In genomic region chr3:150639262-150639661, GRCh38 we compare ENCODE assay signal across 27 cellular contexts. TPM values are rescaled to one million over a fixed set of nuclear protein-coding genes. Genes with fewer than 3 reads are reported as not detected.
DNase-seq lines count a peak whose midpoint lies in the region; ATAC-seq, FAIRE-seq and TF ChIP-seq lines count a peak whose summit lies in the region.
"Had no signal": no experiment of that assay in that cellular context is flagged by ENCODE, and none has a peak within 500 bp of the region (broad histone marks: within the 10 kb centered on the region; RNA-seq: fewer than 3 reads in every experiment).

No MANE protein-coding gene starts in this region.

- no peaks in the 10 kb centered on the region for H3K9me3 ChIP-seq in K562 (replicated peaks; ENCODE audit: control insufficient read depth, insufficient read depth, low read depth, low read length)
- H3K9me3 ChIP-seq: heart right ventricle, lower lobe of right lung, upper lobe of right lung had no signal

- H3K36me3 Mint-ChIP-seq in immature natural killer cell: peaks cover 0 to under 1% (median 0%) of the 10 kb centered on the region in 3 donors
- no peaks in the 10 kb centered on the region for H3K36me3 Mint-ChIP-seq in activated T-helper 17 cell treated with anti-CD3 and anti-CD28 coated beads, Interleukin-2, amount 50 U/mL, for 72 hours (ENCODE audit: low read depth)
- H3K36me3 Mint-ChIP-seq: stimulated activated memory B cell treated with anti-CD40 and anti-IgM and Interleukin-4, amounts not matched to agents 10 μg/mL and 1 μg/mL and 100 μg/mL, for 72 hours had no signal

- intact Hi-C loops in K562 (cut with micrococcal nuclease): no loop called here

- H4K20me1 ChIP-seq in K562 (replicated peaks; ENCODE audit: control insufficient read depth, insufficient read depth, low read length): no peaks in the 10 kb centered on the region

- no peak overlapping the region for H3K4me2 ChIP-seq in K562 (ENCODE audit: insufficient read depth, low read length)

- H3K27me3 Mint-ChIP-seq in immature natural killer cell (ENCODE audit: low read depth in 3 of 3): peaks cover 0 to 7% (median 2%) of the 10 kb centered on the region in 3 donors
- no peaks in the 10 kb centered on the region for H3K27me3 Mint-ChIP-seq in activated T-helper 17 cell treated with anti-CD3 and anti-CD28 coated beads, Interleukin-2, amount 50 U/mL, for 72 hours
- H3K27me3 Mint-ChIP-seq: stimulated activated memory B cell treated with anti-CD40 and anti-IgM and Interleukin-4, amounts not matched to agents 10 μg/mL and 1 μg/mL and 100 μg/mL, for 72 hours had no signal

- no peaks in the 10 kb centered on the region for H3K27me3 ChIP-seq in K562 (ENCODE audit: control insufficient read depth in 2 of 2, insufficient read depth in 2 of 2, low read length in 2 of 2)
- H3K27me3 ChIP-seq: heart right ventricle, upper lobe of right lung had no signal

- TF ChIP-seq CTCF in K562 (IDR thresholded peaks at IDR 0.05 in 2 of 3, conservative IDR thresholded peaks at IDR 0.05 in 1 of 3; ENCODE audit: insufficient read depth in 2 of 3, low read depth in 1 of 3, low read length in 3 of 3): no peak

- no peak overlapping the region for H3K27ac ChIP-seq in K562 (ENCODE audit: extremely low read depth, low read depth, low read length)
- H3K27ac ChIP-seq: heart right ventricle, lower lobe of right lung, upper lobe of right lung had no signal

- H2AFZ ChIP-seq in K562 (ENCODE audit: low read depth, low read length): no peak overlapping the region

- no peak overlapping the region for H3K4me3 Mint-ChIP-seq in immature natural killer cell
- H3K4me3 Mint-ChIP-seq in activated T-helper 17 cell treated with anti-CD3 and anti-CD28 coated beads, Interleukin-2, amount 50 U/mL, for 72 hours: no peak overlapping the region
- H3K4me3 Mint-ChIP-seq: activated naive CD8-positive, alpha-beta T cell treated with anti-CD3 and anti-CD28 coated beads, Interleukin-2, amount 50 U/mL, for 24 hours; neural crest cell; stimulated activated memory B cell treated with anti-CD40 and anti-IgM and Interleukin-4, amounts not matched to agents 10 μg/mL and 1 μg/mL and 100 μg/mL, for 72 hours had no signal

- H3K4me3 ChIP-seq in K562: no peak overlapping the region
- H3K4me3 ChIP-seq: heart right ventricle, lower lobe of right lung, upper lobe of right lung had no signal

- BruUV-seq in K562 (replicated peaks; lab: Mats Ljungman, UMichigan): no TSS peak

- no peak for FAIRE-seq in K562 (lab: Jason Lieb, UNC)
- FAIRE-seq: endothelial cell of umbilical vein had no signal

- H3K9me1 ChIP-seq in K562 (ENCODE audit: control insufficient read depth, insufficient read depth, low read length): no peaks in the 10 kb centered on the region

- no peak for TF ChIP-seq RAD21 in K562 (CRISPR knock-in tag; conservative IDR thresholded peaks at IDR 0.05 in 1 of 2, IDR thresholded peaks at IDR 0.05 in 1 of 2)

- no peak for TF ChIP-seq EP300 in K562 (IDR thresholded peaks at IDR 0.05; ENCODE audit: low read length)

- no peaks in the 10 kb centered on the region for H3K79me2 ChIP-seq in K562 (ENCODE audit: control insufficient read depth, insufficient read depth, low read length)

- ATAC-seq in K562 (no peak), HG02678 (IDR thresholded peaks at IDR 0.05; ENCODE audit: unreplicated experiment) (no peak)
- ATAC-seq in activated T-helper 17 cell treated with anti-CD3 and anti-CD28 coated beads, Interleukin-2, amount 50 U/mL, for 72 hours (replicated peaks): no peak
- ATAC-seq: activated naive CD8-positive, alpha-beta T cell treated with anti-CD3 and anti-CD28 coated beads, Interleukin-2, amount 50 U/mL, for 24 hours; heart right ventricle; lower lobe of right lung; right cardiac atrium; stimulated activated memory B cell treated with anti-CD40 and anti-IgM and Interleukin-4, amounts not matched to agents 10 μg/mL and 1 μg/mL and 100 μg/mL, for 72 hours; upper lobe of right lung had no signal

- no peaks in the 10 kb centered on the region for H3K36me3 ChIP-seq in K562 (ENCODE audit: control insufficient read depth, insufficient read depth, low read length)
- H3K36me3 ChIP-seq: heart right ventricle, lower lobe of right lung, upper lobe of right lung had no signal

- POLR2A ChIA-PET in K562 (lab: Yijun Ruan, JAX): no interaction called here

- in situ Hi-C loops in K562 (cut with MboI): no loop called here

- no peak overlapping the region for H3K9ac ChIP-seq in K562 (ENCODE audit: insufficient read depth in 1 of 2, low read depth in 2 of 2, low read length in 2 of 2)

- no peaks in the 10 kb centered on the region for H3K9me3 Mint-ChIP-seq in immature natural killer cell
- H3K9me3 Mint-ChIP-seq in activated T-helper 17 cell treated with anti-CD3 and anti-CD28 coated beads, Interleukin-2, amount 50 U/mL, for 72 hours: no peaks in the 10 kb centered on the region
- H3K9me3 Mint-ChIP-seq: activated naive CD8-positive, alpha-beta T cell treated with anti-CD3 and anti-CD28 coated beads, Interleukin-2, amount 50 U/mL, for 24 hours; neural crest cell; stimulated activated memory B cell treated with anti-CD40 and anti-IgM and Interleukin-4, amounts not matched to agents 10 μg/mL and 1 μg/mL and 100 μg/mL, for 72 hours had no signal

- WGBS in K562 (ENCODE audit: insufficient coverage, low coverage, missing lambda C conversion rate): 54% methylated on average over 5 of the region's 5 CpGs

- H3K27ac Mint-ChIP-seq in immature natural killer cell: peak overlapping the region; percentile 35 to 87 (median 64)
- H3K27ac Mint-ChIP-seq in activated T-helper 17 cell treated with anti-CD3 and anti-CD28 coated beads, Interleukin-2, amount 50 U/mL, for 72 hours: no peak overlapping the region
- H3K27ac Mint-ChIP-seq: activated naive CD8-positive, alpha-beta T cell treated with anti-CD3 and anti-CD28 coated beads, Interleukin-2, amount 50 U/mL, for 24 hours; stimulated activated memory B cell treated with anti-CD40 and anti-IgM and Interleukin-4, amounts not matched to agents 10 μg/mL and 1 μg/mL and 100 μg/mL, for 72 hours had no signal

- CTCF ChIA-PET in K562 (lab: Yijun Ruan, JAX; ENCODE audit: low intra/inter-chr PET ratio): no interaction called here

- H3K4me1 Mint-ChIP-seq in immature natural killer cell: peaks cover 40 to 43% of the 10 kb centered on the region in 2 donors
- peaks cover 11% of the 10 kb centered on the region for H3K4me1 Mint-ChIP-seq in activated T-helper 17 cell treated with anti-CD3 and anti-CD28 coated beads, Interleukin-2, amount 50 U/mL, for 72 hours

- H3K4me1 ChIP-seq in K562 (replicated peaks in 1 of 2; ENCODE audit: control insufficient read depth in 2 of 2, insufficient read depth in 2 of 2, low read length in 2 of 2): peaks cover 0 to 12% of the 10 kb centered on the region in 2 experiments; a peak in 2 of 5 replicates
- H3K4me1 ChIP-seq: lower lobe of right lung, upper lobe of right lung had no signal

- TF ChIP-seq POLR2A in K562 (conservative IDR thresholded peaks at IDR 0.05): no peak

- peak; percentile 21 for DNase-seq in EH (ENCODE audit: low read depth)
- DNase-seq in HT1080 (ENCODE audit: low read depth): peak; percentile 51
- DNase-seq in K562 (ENCODE audit: extremely low read depth in 1 of 4, low spot score in 3 of 4): no peak
- DNase-seq in immature natural killer cell: no peak
- no peak for DNase-seq in activated CD4-positive, CD25-positive, alpha-beta regulatory T cell (lab: John Stamatoyannopoulos, UW)
- DNase-seq in nucleus accumbens (lab: John Stamatoyannopoulos, UW): no peak
- DNase-seq: activated CD4-positive, alpha-beta T cell treated with anti-CD3 and anti-CD28 coated beads for 4 hours; activated gamma-delta T cell treated with Interleukin-2 at 50 U/mL for 16 hours; activated naive CD8-positive, alpha-beta T cell treated with anti-CD3 and anti-CD28 coated beads, Interleukin-2, amount 50 U/mL, for 24 hours; activated T-cell treated with anti-CD3 and anti-CD28 coated beads, Interleukin-2, amount 50 U/mL, for 1 hour; cerebellar nuclear complex; DMS153; foreskin melanocyte; heart right ventricle; lower lobe of right lung; MM.1S; NCI-H1417 treated with DMSO at 0.1 percent for 48 hours; NCI-H2081; NCI-H2227 treated with DMSO at 0.1 percent for 48 hours; right cardiac atrium; stimulated activated CD4-positive, alpha-beta T cell treated with anti-CD3 and anti-CD28 coated beads, Interleukin-2, amount 100 ng/mL, for 48 hours; upper lobe of right lung had no signal

TF ChIP-seq in K562, 482 proteins besides CTCF, POLR2A, EP300 and RAD21 (continues in another document):
- TF ChIP-seq JUND (IDR thresholded peaks at IDR 0.05; ENCODE audit: borderline replicate concordance, low read depth, low read length) (peak; percentile 22; the same call in 1 of the 2 replicates), JUND (tag; IDR thresholded peaks at IDR 0.05; ENCODE audit: borderline replicate concordance, low read depth, low read length) (peak; percentile 27; the same call in 1 of the 3 replicates), ZNF354B (CRISPR knock-in tag; IDR thresholded peaks at IDR 0.05) (no peak)

RNA-seq across cellular contexts. Expression of gene SELENOT, which starts 36.1 kb away (rescaled TPM):
- 239 and 348 TPM in 2 replicates for total RNA-seq in HT1080 (2014; rRNA removed; shearing (Covaris generic))
- polyA plus RNA-seq in HT1080 (2015; cell fraction: cytosol; rRNA removed): 248 and 308 TPM in 2 replicates
- 111 and 115 TPM in 2 replicates for polyA plus RNA-seq in HT1080 (2015; cell fraction: nucleus; rRNA removed)
- total RNA-seq in K562 (2011; cell fraction: chromatin; rRNA removed; ENCODE audit: low replicate concordance): 133 and 136 TPM in 2 replicates
- total RNA-seq in K562 (2011; cell fraction: nucleolus; rRNA removed): 117 and 123 TPM in 2 replicates
- 217 and 281 TPM in 2 replicates for total RNA-seq in K562 (2011; cell fraction: nucleoplasm; rRNA removed)
- total RNA-seq in K562 (2014; rRNA removed) (33.0 and 107 TPM in 2 replicates), K562 (2014; rRNA removed; fragmentation: Illumina TruSeq; extraction: Trizol) (91.9 and 96.1 TPM in 2 replicates), K562 (2015; rRNA removed; fragmentation: Illumina TruSeq; extraction: Trizol) (64.5 and 65.0 TPM in 2 replicates), K562 (2021) (72.0 and 74.0 TPM in 2 replicates)
- polyA plus RNA-seq in K562 (2011; rRNA removed) (273 and 411 TPM in 2 replicates), K562 (2014; fragmentation: Illumina TruSeq; extraction: Trizol) (132 and 151 TPM in 2 replicates), K562 (2014; fragmentation: Nextera tagmentation; extraction: Ambion mirVana) (100 to 1,000 TPM; 261 to 317 TPM), K562 (2014; rRNA removed) (67.4 and 84.2 TPM in 2 replicates), immature natural killer cell (100 to 1,000 TPM; 421 to 768 (median 558) TPM)
- 213 and 267 TPM in 2 replicates for polyA plus RNA-seq in K562 (2011; cell fraction: cytosol; rRNA removed)
- 157 and 163 TPM in 2 replicates for polyA plus RNA-seq in K562 (2011; cell fraction: nucleus; rRNA removed)
- 69.8 and 94.5 TPM in 2 replicates for polyA plus RNA-seq in K562 (2012)
- polyA minus RNA-seq in K562 (2011; rRNA and poly(A)+ RNA removed): 314 and 366 TPM in 2 replicates
- 55.2 and 99.0 TPM in 2 replicates for polyA minus RNA-seq in K562 (2011; cell fraction: cytosol; rRNA and poly(A)+ RNA removed)
- 27.2 and 43.2 TPM in 2 replicates for polyA minus RNA-seq in K562 (2011; cell fraction: nucleus; rRNA and poly(A)+ RNA removed)
- 100 to 1,000 TPM; 111 to 144 TPM for total RNA-seq in activated T-helper 17 cell treated with anti-CD3 and anti-CD28 coated beads, Interleukin-2, amount 50 U/mL, for 72 hours

Comparison
In these comparisons a context has a peak if more than half of its experiments do, and no peak if none do; other contexts are left out.
1. DNase-seq: peak in EH (single experiment) and HT1080 (single experiment); none in K562 (0 of 4), immature natural killer cell (0 of 3), activated CD4-positive, CD25-positive, alpha-beta regulatory T cell (0 of 4) and nucleus accumbens (0 of 56).